In the genomic region with DNA sequence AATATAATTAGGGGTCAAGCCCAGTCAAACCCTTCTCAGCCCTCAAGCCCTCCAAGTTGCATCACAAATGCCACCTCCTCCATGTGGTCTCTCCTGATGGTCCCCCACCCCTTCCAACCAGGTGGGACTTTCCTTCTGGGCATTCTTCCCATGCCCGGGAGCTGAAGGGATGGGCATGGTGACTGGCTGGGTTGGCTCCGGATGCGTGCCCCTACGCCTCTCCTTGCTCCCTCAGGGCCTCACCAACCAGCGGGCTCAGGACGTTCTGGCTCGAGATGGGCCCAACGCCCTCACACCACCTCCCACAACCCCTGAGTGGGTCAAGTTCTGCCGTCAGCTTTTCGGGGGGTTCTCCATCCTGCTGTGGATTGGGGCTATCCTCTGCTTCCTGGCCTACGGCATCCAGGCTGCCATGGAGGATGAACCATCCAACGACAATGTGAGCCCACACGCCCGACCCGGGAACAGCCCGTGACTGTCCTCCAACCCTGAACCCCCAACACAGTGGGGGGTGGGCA, we compare ENCODE assay signal across 1 cellular context.
TF ChIP-seq lines count a peak whose summit lies in the region.

No MANE protein-coding gene starts in this region.

TF ChIP-seq in HEK293, 187 proteins besides CTCF, POLR2A, EP300 and RAD21:
- TF ChIP-seq, protein P1, sequence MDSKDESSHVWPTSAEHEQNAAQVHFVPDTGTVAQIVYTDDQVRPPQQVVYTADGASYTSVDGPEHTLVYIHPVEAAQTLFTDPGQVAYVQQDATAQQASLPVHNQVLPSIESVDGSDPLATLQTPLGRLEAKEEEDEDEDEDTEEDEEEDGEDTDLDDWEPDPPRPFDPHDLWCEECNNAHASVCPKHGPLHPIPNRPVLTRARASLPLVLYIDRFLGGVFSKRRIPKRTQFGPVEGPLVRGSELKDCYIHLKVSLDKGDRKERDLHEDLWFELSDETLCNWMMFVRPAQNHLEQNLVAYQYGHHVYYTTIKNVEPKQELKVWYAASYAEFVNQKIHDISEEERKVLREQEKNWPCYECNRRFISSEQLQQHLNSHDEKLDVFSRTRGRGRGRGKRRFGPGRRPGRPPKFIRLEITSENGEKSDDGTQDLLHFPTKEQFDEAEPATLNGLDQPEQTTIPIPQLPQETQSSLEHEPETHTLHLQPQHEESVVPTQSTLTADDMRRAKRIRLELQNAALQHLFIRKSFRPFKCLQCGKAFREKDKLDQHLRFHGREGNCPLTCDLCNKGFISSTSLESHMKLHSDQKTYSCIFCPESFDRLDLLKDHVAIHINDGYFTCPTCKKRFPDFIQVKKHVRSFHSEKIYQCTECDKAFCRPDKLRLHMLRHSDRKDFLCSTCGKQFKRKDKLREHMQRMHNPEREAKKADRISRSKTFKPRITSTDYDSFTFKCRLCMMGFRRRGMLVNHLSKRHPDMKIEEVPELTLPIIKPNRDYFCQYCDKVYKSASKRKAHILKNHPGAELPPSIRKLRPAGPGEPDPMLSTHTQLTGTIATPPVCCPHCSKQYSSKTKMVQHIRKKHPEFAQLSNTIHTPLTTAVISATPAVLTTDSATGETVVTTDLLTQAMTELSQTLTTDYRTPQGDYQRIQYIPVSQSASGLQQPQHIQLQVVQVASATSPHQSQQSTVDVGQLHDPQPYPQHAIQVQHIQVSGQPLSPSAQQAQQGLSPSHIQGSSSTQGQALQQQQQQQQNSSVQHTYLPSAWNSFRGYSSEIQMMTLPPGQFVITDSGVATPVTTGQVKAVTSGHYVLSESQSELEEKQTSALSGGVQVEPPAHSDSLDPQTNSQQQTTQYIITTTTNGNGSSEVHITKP (tag by site-specific recombination; IDR thresholded peaks at IDR 0.05): peak; percentile 34; the same call in 1 of the 2 replicates
- TF ChIP-seq, protein P2, sequence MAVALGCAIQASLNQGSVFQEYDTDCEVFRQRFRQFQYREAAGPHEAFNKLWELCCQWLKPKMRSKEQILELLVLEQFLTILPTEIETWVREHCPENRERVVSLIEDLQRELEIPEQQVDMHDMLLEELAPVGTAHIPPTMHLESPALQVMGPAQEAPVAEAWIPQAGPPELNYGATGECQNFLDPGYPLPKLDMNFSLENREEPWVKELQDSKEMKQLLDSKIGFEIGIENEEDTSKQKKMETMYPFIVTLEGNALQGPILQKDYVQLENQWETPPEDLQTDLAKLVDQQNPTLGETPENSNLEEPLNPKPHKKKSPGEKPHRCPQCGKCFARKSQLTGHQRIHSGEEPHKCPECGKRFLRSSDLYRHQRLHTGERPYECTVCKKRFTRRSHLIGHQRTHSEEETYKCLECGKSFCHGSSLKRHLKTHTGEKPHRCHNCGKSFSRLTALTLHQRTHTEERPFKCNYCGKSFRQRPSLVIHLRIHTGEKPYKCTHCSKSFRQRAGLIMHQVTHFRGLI (tag by site-specific recombination; IDR thresholded peaks at IDR 0.05): no peak
